ENCODE assay signal across 23 cellular contexts in genomic region chr12:18752947-18753346, GRCh38. TPM values are rescaled to one million over a fixed set of nuclear protein-coding genes. Genes with fewer than 3 reads are reported as not detected.
DNase-seq lines count a peak whose midpoint lies in the region; ATAC-seq and TF ChIP-seq lines count a peak whose summit lies in the region.
"Had no signal": no experiment of that assay in that cellular context is flagged by ENCODE, and none has a peak within 500 bp of the region (broad histone marks: within the 10 kb centered on the region; RNA-seq: fewer than 3 reads in every experiment).

No MANE protein-coding gene starts in this region.

- intact Hi-C loops in CD14-positive monocyte (cut with micrococcal nuclease), result no loop called here

- H4K20me1 ChIP-seq in GM23338 (replicated peaks; ENCODE audit: insufficient read depth) (no peaks in the 10 kb centered on the region), hepatocyte (ENCODE audit: insufficient read depth, poor library complexity, severe bottlenecking) (no peaks in the 10 kb centered on the region)

- ATAC-seq in GM23338 (peak; percentile 61), GM18909 (IDR thresholded peaks at IDR 0.05; ENCODE audit: poor library complexity, unreplicated experiment) (no peak)

- no peaks in the 10 kb centered on the region; the same call in 2 of the 3 replicates for H3K36me3 Mint-ChIP-seq in GM23338 (ENCODE audit: low read depth)
- H3K36me3 Mint-ChIP-seq in progenitor cell of endocrine pancreas (ENCODE audit: insufficient read depth), result no peaks in the 10 kb centered on the region
- H3K36me3 Mint-ChIP-seq in CD14-positive monocyte, result no peaks in the 10 kb centered on the region
- H3K36me3 Mint-ChIP-seq: activated naive CD8-positive, alpha-beta T cell treated with anti-CD3 and anti-CD28 coated beads, Interleukin-2, amount 10 ng/mL, durations not matched to agents 7 days and 5 days; IgD-negative memory B cell had no signal

- H3K9me3 Mint-ChIP-seq in GM23338 (no peaks in the 10 kb centered on the region; the same call in 2 of the 3 replicates), progenitor cell of endocrine pancreas (ENCODE audit: low read depth) (no peaks in the 10 kb centered on the region), CD14-positive monocyte (peaks cover 0 to 3% (median 0%) of the 10 kb centered on the region in 7 donors)
- H3K9me3 Mint-ChIP-seq: IgD-negative memory B cell, neural crest cell had no signal

- H3K4me2 ChIP-seq in GM23338, result peak overlapping the region; percentile 54; the same call in 1 of the 2 replicates
- peak overlapping the region; percentile 62 for H3K4me2 ChIP-seq in hepatocyte
- H3K4me2 ChIP-seq: SK-N-SH had no signal

- H3K4me1 ChIP-seq in GM23338 (ENCODE audit: insufficient read depth), result peaks cover 30% of the 10 kb centered on the region
- H3K4me1 ChIP-seq in SJSA1 (replicated peaks), result peaks cover 35% of the 10 kb centered on the region
- peaks cover 12% of the 10 kb centered on the region for H3K4me1 ChIP-seq in hepatocyte (ENCODE audit: insufficient read depth)

- H3K27ac Mint-ChIP-seq in GM23338 (peak overlapping the region; percentile 87), progenitor cell of endocrine pancreas (no peak overlapping the region), CD14-positive monocyte (no peak overlapping the region)
- H3K27ac Mint-ChIP-seq: activated naive CD8-positive, alpha-beta T cell treated with anti-CD3 and anti-CD28 coated beads, Interleukin-2, amount 10 ng/mL, durations not matched to agents 7 days and 5 days; IgD-negative memory B cell had no signal

- no peak overlapping the region for H3K4me3 Mint-ChIP-seq in GM23338
- H3K4me3 Mint-ChIP-seq in progenitor cell of endocrine pancreas (ENCODE audit: low read depth), result peak overlapping the region; percentile 4
- no peak overlapping the region for H3K4me3 Mint-ChIP-seq in CD14-positive monocyte
- H3K4me3 Mint-ChIP-seq: activated naive CD8-positive, alpha-beta T cell treated with anti-CD3 and anti-CD28 coated beads, Interleukin-2, amount 10 ng/mL, durations not matched to agents 7 days and 5 days; central memory CD8-positive, alpha-beta T cell; IgD-negative memory B cell; neural crest cell had no signal

- H2AFZ ChIP-seq in GM23338, result peak overlapping the region; percentile 77; the same call in 1 of the 2 replicates
- H2AFZ ChIP-seq in hepatocyte, result no peak overlapping the region

- no peak for TF ChIP-seq CTCF in GM23338 (conservative IDR thresholded peaks at IDR 0.05; ENCODE audit: low read depth in 2 of 2)
- TF ChIP-seq CTCF in hepatocyte (IDR thresholded peaks at IDR 0.05; ENCODE audit: poor library complexity), result no peak
- TF ChIP-seq CTCF in progenitor cell of endocrine pancreas (IDR thresholded peaks at IDR 0.05; ENCODE audit: unreplicated experiment), result no peak
- no peak for TF ChIP-seq CTCF in CD14-positive monocyte (IDR thresholded peaks at IDR 0.05)

- H3K4me3 ChIP-seq in GM23338 (no peak overlapping the region), SJSA1 (no peak overlapping the region), hepatocyte (no peak overlapping the region)
- H3K4me3 ChIP-seq: testis had no signal

- 77% methylated on average over 1 of the region's 1 CpG for WGBS in hepatocyte (ENCODE audit: low lambda C conversion rate, missing lambda C conversion rate)

- H3K27me3 ChIP-seq in GM23338 (ENCODE audit: insufficient read depth), result no peaks in the 10 kb centered on the region
- H3K27me3 ChIP-seq in SJSA1 (replicated peaks), result peaks cover 4% of the 10 kb centered on the region; the same call in 1 of the 2 replicates
- H3K27me3 ChIP-seq in hepatocyte, result no peaks in the 10 kb centered on the region
- H3K27me3 ChIP-seq: testis had no signal

- peaks cover 49% of the 10 kb centered on the region for H3K4me1 Mint-ChIP-seq in GM23338
- peaks cover 40% of the 10 kb centered on the region for H3K4me1 Mint-ChIP-seq in progenitor cell of endocrine pancreas (ENCODE audit: low read depth)
- no peaks in the 10 kb centered on the region for H3K4me1 Mint-ChIP-seq in CD14-positive monocyte
- H3K4me1 Mint-ChIP-seq: activated naive CD8-positive, alpha-beta T cell treated with anti-CD3 and anti-CD28 coated beads, Interleukin-2, amount 10 ng/mL, durations not matched to agents 7 days and 5 days; central memory CD8-positive, alpha-beta T cell had no signal

- DNase-seq in GM23338 (ENCODE audit: low spot score), result peak; percentile 53
- DNase-seq in SJSA1 (ENCODE audit: low read depth in 1 of 2, low spot score in 2 of 2), result no peak
- no peak for DNase-seq in hepatocyte (ENCODE audit: low spot score)
- DNase-seq in progenitor cell of endocrine pancreas (ENCODE audit: low spot score, unreplicated experiment), result no peak
- no peak for DNase-seq in activated CD4-positive, CD25-positive, alpha-beta regulatory T cell treated with anti-CD3 and anti-CD28 coated beads, Interleukin-2, amount 50 U/mL, for 72 hours
- no peak for DNase-seq in activated effector memory CD4-positive, alpha-beta T cell treated with anti-CD3 and anti-CD28 coated beads, Interleukin-2, amount 50 U/mL, for 16 hours
- DNase-seq in CD14-positive monocyte (ENCODE audit: low spot score), result no peak
- DNase-seq: activated CD4-positive, alpha-beta T cell treated with anti-CD3 and anti-CD28 coated beads, Interleukin-2, amount 50 U/mL, for 4 hours; activated naive CD8-positive, alpha-beta T cell treated with anti-CD3 and anti-CD28 coated beads, Interleukin-2, amount 10 ng/mL, durations not matched to agents 7 days and 5 days; DMS 273 treated with DMSO at 0.1 percent for 48 hours; MV-4-11; NCI-H2029; NCI-H510A treated with DMSO at 0.1 percent for 48 hours; SK-N-SH; stimulated activated CD4-positive, alpha-beta T cell treated with anti-CD3 and anti-CD28 coated beads, Interleukin-2, amount 100 ng/mL, for 48 hours had no signal

- H3F3A ChIP-seq in GM23338 (replicated peaks; ENCODE audit: low read depth), result no peaks in the 10 kb centered on the region

- no peaks in the 10 kb centered on the region for H3K9me3 ChIP-seq in SJSA1 (replicated peaks)
- no peaks in the 10 kb centered on the region for H3K9me3 ChIP-seq in hepatocyte (ENCODE audit: low read depth)
- H3K9me3 ChIP-seq: SK-N-SH, testis had no signal

- no peaks in the 10 kb centered on the region for H3K36me3 ChIP-seq in GM23338 (ENCODE audit: insufficient read depth)
- no peaks in the 10 kb centered on the region for H3K36me3 ChIP-seq in SJSA1
- H3K36me3 ChIP-seq in hepatocyte (replicated peaks; ENCODE audit: insufficient read depth, low read depth), result no peaks in the 10 kb centered on the region

- no peaks in the 10 kb centered on the region for H3K79me2 ChIP-seq in GM23338 (replicated peaks; ENCODE audit: insufficient read depth)
- no peaks in the 10 kb centered on the region for H3K79me2 ChIP-seq in hepatocyte

- H3K27me3 Mint-ChIP-seq in GM23338 (ENCODE audit: insufficient read depth, low read depth, poor library complexity) (peaks cover 4% of the 10 kb centered on the region), progenitor cell of endocrine pancreas (peaks cover 20% of the 10 kb centered on the region), CD14-positive monocyte (ENCODE audit: low read depth in 3 of 3) (peaks cover 0 to 1% (median 0%) of the 10 kb centered on the region in 3 donors)
- H3K27me3 Mint-ChIP-seq: activated naive CD8-positive, alpha-beta T cell treated with anti-CD3 and anti-CD28 coated beads, Interleukin-2, amount 10 ng/mL, durations not matched to agents 7 days and 5 days; central memory CD8-positive, alpha-beta T cell; IgD-negative memory B cell had no signal

- H3K9me2 ChIP-seq in GM23338 (ENCODE audit: insufficient read depth), result no peaks in the 10 kb centered on the region
- no peaks in the 10 kb centered on the region for H3K9me2 ChIP-seq in hepatocyte (replicated peaks; ENCODE audit: insufficient read depth)
- H3K9me2 ChIP-seq: SK-N-SH had no signal

- H3K27ac ChIP-seq in GM23338 (ENCODE audit: low read depth) (peak overlapping the region; percentile 77), SJSA1 (0 out of 2 replicates have a peak overlapping the region, but pooled peaks have one; percentile 37), hepatocyte (no peak overlapping the region)
- H3K27ac ChIP-seq: testis had no signal

RNA-seq across cellular contexts. Expression of gene CAPZA3, which starts 15.0 kb away (rescaled TPM):
- total RNA-seq in GM23338 (2014; rRNA removed; shearing (Covaris generic)), result not detected in 2 replicates
- not detected in 2 replicates for polyA plus RNA-seq in GM23338 (2016; fragmentation: Nextera tagmentation; extraction: Ambion mirVana)
- not detected in 2 replicates for total RNA-seq in SJSA1 (2014; rRNA removed; shearing (Covaris generic))
- not detected in 2 replicates for total RNA-seq in hepatocyte
- polyA plus RNA-seq in hepatocyte, result not detected in 2 replicates
- 0.29 and 0.36 TPM in 2 replicates for total RNA-seq in progenitor cell of endocrine pancreas
- not detected for polyA plus RNA-seq in CD14-positive monocyte
- total RNA-seq: activated naive CD8-positive, alpha-beta T cell treated with anti-CD3 and anti-CD28 coated beads, Interleukin-2, amount 10 ng/mL, durations not matched to agents 7 days and 5 days; neural crest cell; OCI-LY7; sciatic nerve had no signal
- polyA plus RNA-seq: BJ, IgD-negative memory B cell, SK-N-SH had no signal

RNA-seq across cellular contexts. Expression of gene PLCZ1, which starts 15.1 kb away (rescaled TPM):
- total RNA-seq in GM23338 (2014; rRNA removed; shearing (Covaris generic)), result not detected in 2 replicates
- polyA plus RNA-seq in GM23338 (2016; fragmentation: Nextera tagmentation; extraction: Ambion mirVana) (not detected in 2 replicates), hepatocyte (not detected in 2 replicates), CD14-positive monocyte (not detected)
- not detected in 2 replicates for total RNA-seq in SJSA1 (2014; rRNA removed; shearing (Covaris generic))
- total RNA-seq in hepatocyte (not detected in 2 replicates), progenitor cell of endocrine pancreas (not detected in 2 replicates)
- total RNA-seq: activated naive CD8-positive, alpha-beta T cell treated with anti-CD3 and anti-CD28 coated beads, Interleukin-2, amount 10 ng/mL, durations not matched to agents 7 days and 5 days; neural crest cell; OCI-LY7; sciatic nerve had no signal
- polyA plus RNA-seq: BJ, IgD-negative memory B cell had no signal
